ENCODE assay signal across 1 cellular context in the genomic region with DNA sequence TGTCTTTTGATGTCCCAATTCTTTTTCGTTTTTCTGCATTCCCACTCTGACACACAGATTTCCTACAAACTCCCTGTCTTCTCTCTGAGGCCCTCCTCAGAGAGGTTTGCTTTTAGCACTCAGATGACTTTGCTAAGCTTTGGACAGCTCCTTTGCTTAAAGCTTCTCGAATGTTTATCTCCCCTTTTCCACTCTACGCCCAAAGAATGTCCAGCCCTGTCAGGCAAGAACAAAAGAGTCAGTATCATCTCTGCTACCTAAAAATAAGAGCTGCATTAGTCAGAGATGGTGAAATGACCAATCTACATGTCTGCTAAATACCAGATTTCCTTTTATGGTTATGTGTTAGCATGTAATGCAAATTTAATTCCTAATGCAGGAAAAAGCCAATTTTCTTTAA.
TF ChIP-seq lines count a peak whose summit lies in the region.

No MANE protein-coding gene starts in this region.

TF ChIP-seq in SK-N-SH, 30 proteins besides CTCF, POLR2A, EP300 and RAD21 (continued from another document):
- TF ChIP-seq ZBTB33 (IDR thresholded peaks at IDR 0.05; ENCODE audit: borderline replicate concordance, low read depth), result no peak
- TF ChIP-seq FOSL2 (IDR thresholded peaks at IDR 0.05; ENCODE audit: borderline replicate concordance, low read depth), result peak; percentile 35; the same call in 1 of the 2 replicates
- TF ChIP-seq IRF3 (IDR thresholded peaks at IDR 0.05; ENCODE audit: low read depth, low read length), result no peak
- TF ChIP-seq MXI1 (IDR thresholded peaks at IDR 0.05; ENCODE audit: low read depth, low read length), result no peak
- TF ChIP-seq, protein P1, sequence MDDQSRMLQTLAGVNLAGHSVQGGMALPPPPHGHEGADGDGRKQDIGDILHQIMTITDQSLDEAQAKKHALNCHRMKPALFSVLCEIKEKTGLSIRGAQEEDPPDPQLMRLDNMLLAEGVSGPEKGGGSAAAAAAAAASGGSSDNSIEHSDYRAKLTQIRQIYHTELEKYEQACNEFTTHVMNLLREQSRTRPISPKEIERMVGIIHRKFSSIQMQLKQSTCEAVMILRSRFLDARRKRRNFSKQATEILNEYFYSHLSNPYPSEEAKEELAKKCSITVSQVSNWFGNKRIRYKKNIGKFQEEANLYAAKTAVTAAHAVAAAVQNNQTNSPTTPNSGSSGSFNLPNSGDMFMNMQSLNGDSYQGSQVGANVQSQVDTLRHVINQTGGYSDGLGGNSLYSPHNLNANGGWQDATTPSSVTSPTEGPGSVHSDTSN (IDR thresholded peaks at IDR 0.05), result peak; percentile 53
- no peak for TF ChIP-seq SMC3 (IDR thresholded peaks at IDR 0.05; ENCODE audit: low read depth, low read length)
- TF ChIP-seq, protein P2, sequence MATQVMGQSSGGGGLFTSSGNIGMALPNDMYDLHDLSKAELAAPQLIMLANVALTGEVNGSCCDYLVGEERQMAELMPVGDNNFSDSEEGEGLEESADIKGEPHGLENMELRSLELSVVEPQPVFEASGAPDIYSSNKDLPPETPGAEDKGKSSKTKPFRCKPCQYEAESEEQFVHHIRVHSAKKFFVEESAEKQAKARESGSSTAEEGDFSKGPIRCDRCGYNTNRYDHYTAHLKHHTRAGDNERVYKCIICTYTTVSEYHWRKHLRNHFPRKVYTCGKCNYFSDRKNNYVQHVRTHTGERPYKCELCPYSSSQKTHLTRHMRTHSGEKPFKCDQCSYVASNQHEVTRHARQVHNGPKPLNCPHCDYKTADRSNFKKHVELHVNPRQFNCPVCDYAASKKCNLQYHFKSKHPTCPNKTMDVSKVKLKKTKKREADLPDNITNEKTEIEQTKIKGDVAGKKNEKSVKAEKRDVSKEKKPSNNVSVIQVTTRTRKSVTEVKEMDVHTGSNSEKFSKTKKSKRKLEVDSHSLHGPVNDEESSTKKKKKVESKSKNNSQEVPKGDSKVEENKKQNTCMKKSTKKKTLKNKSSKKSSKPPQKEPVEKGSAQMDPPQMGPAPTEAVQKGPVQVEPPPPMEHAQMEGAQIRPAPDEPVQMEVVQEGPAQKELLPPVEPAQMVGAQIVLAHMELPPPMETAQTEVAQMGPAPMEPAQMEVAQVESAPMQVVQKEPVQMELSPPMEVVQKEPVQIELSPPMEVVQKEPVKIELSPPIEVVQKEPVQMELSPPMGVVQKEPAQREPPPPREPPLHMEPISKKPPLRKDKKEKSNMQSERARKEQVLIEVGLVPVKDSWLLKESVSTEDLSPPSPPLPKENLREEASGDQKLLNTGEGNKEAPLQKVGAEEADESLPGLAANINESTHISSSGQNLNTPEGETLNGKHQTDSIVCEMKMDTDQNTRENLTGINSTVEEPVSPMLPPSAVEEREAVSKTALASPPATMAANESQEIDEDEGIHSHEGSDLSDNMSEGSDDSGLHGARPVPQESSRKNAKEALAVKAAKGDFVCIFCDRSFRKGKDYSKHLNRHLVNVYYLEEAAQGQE (IDR thresholded peaks at IDR 0.05; ENCODE audit: low read depth, low read length), result peak; percentile 95
- no peak for TF ChIP-seq POLR2AphosphoS5 (IDR thresholded peaks at IDR 0.05; ENCODE audit: low read depth, low read length)
- TF ChIP-seq NRF1 (IDR thresholded peaks at IDR 0.05; ENCODE audit: low read depth, low read length), result no peak
- TF ChIP-seq RFX5 (IDR thresholded peaks at IDR 0.05; ENCODE audit: low read length), result no peak
- no peak; the same call in 1 of the 2 replicates for TF ChIP-seq SIN3A (IDR thresholded peaks at IDR 0.05; ENCODE audit: borderline replicate concordance, low read depth, low read length)
- no peak for TF ChIP-seq EZH2phosphoT487 (IDR thresholded peaks at IDR 0.05; ENCODE audit: borderline replicate concordance, low read depth)
- TF ChIP-seq RCOR1 (IDR thresholded peaks at IDR 0.05; ENCODE audit: low read length), result no peak
- TF ChIP-seq TEAD4 (IDR thresholded peaks at IDR 0.05; ENCODE audit: borderline replicate concordance, insufficient read depth), result 0 out of 2 replicates have a peak, but pooled peaks have one; percentile 23
- 0 out of 2 replicates have a peak, but pooled peaks have one; percentile 32 for TF ChIP-seq MAX (IDR thresholded peaks at IDR 0.05; ENCODE audit: low read depth)
- no peak for TF ChIP-seq NFIC (IDR thresholded peaks at IDR 0.05; ENCODE audit: borderline replicate concordance)
- no peak for TF ChIP-seq YY1 (IDR thresholded peaks at IDR 0.05; ENCODE audit: low read depth)
- TF ChIP-seq CHD2 (IDR thresholded peaks at IDR 0.05; ENCODE audit: low read length, partially characterized antibody), result no peak
- TF ChIP-seq FOXM1 (IDR thresholded peaks at IDR 0.05; ENCODE audit: low read depth), result no peak
- TF ChIP-seq ELF1 (IDR thresholded peaks at IDR 0.05), result no peak
- TF ChIP-seq TAF1 (IDR thresholded peaks at IDR 0.05; ENCODE audit: borderline replicate concordance, low read depth, low read length), result no peak
- peak; percentile 45 for TF ChIP-seq JUND (IDR thresholded peaks at IDR 0.05)
- TF ChIP-seq TCF12 (IDR thresholded peaks at IDR 0.05), result peak; percentile 31; the same call in 1 of the 2 replicates
- TF ChIP-seq GATA2 (CRISPR knock-in tag; IDR thresholded peaks at IDR 0.05), result no peak
- no peak for TF ChIP-seq USF1 (IDR thresholded peaks at IDR 0.05; ENCODE audit: borderline replicate concordance, low read depth)
- no peak for TF ChIP-seq RXRA (IDR thresholded peaks at IDR 0.05; ENCODE audit: borderline replicate concordance, low read depth)
